In genomic region chr9:138217284-138217850, GRCh38 we compare ENCODE assay signal across 8 cellular contexts.
DNase-seq lines count a peak whose midpoint lies in the region; ATAC-seq and TF ChIP-seq lines count a peak whose summit lies in the region.
"Not testable (repeated sequence)": the region's sequence is repeated elsewhere in the genome, so short reads cannot be mapped to it uniquely, and the experiment has no call there.

No MANE protein-coding gene starts in this region.

- POLR2A ChIA-PET in WTC11 (lab: Charles Lee), result not testable (repeated sequence)

- not testable (repeated sequence) for H3K4me1 ChIP-seq in GM23338 (ENCODE audit: insufficient read depth); left lung

- H4K20me1 ChIP-seq in GM23338 (replicated peaks; ENCODE audit: insufficient read depth), result not testable (repeated sequence)

- peak overlapping the region; percentile 66; the same call in 1 of the 2 replicates for H2AFZ ChIP-seq in GM23338

- DNase-seq in CD1c-positive myeloid dendritic cell (ENCODE audit: extremely low spot score), result peak; percentile 1
- DNase-seq in GM23338 (ENCODE audit: low spot score); WTC11 (ENCODE audit: low spot score); type B pancreatic cell (ENCODE audit: extremely low spot score, unreplicated experiment): not testable (repeated sequence)
- peak; percentile 38 for DNase-seq in ecto neural progenitor cell (ENCODE audit: low spot score)
- DNase-seq in left ventricle myocardium superior, result peak; percentile 20
- peak in 1 of 2 donors; percentile 41 for DNase-seq in left lung
- peak; percentile 70 for DNase-seq in osteocyte (ENCODE audit: extremely low spot score, unreplicated experiment)

- not testable (repeated sequence) for TF ChIP-seq CTCF in GM23338 (conservative IDR thresholded peaks at IDR 0.05; ENCODE audit: low read depth in 2 of 2); WTC11 (IDR thresholded peaks at IDR 0.05); left lung (IDR thresholded peaks at IDR 0.05); osteocyte (IDR thresholded peaks at IDR 0.05); type B pancreatic cell (conservative IDR thresholded peaks at IDR 0.05)

- H3K36me3 ChIP-seq in GM23338 (ENCODE audit: insufficient read depth); left lung: not testable (repeated sequence)

- not testable (repeated sequence) for H3K9me3 ChIP-seq in left lung

- H3K4me2 ChIP-seq in GM23338, result not testable (repeated sequence)

- H3K36me3 Mint-ChIP-seq in GM23338 (ENCODE audit: low read depth); WTC11; osteocyte (ENCODE audit: unreplicated experiment); type B pancreatic cell: not testable (repeated sequence)

- not testable (repeated sequence) for H3K4me1 Mint-ChIP-seq in GM23338; WTC11; osteocyte (ENCODE audit: unreplicated experiment); type B pancreatic cell (ENCODE audit: unreplicated experiment)

- H3K27ac ChIP-seq in GM23338 (ENCODE audit: low read depth), result not testable (repeated sequence)
- peak overlapping the region in 1 of 2 donors; percentile 73 for H3K27ac ChIP-seq in left lung

- not testable (repeated sequence) for H3K27ac Mint-ChIP-seq in GM23338; osteocyte (ENCODE audit: unreplicated experiment); type B pancreatic cell
- peak overlapping the region; percentile 57 for H3K27ac Mint-ChIP-seq in WTC11

- H3K4me3 Mint-ChIP-seq in GM23338; WTC11; osteocyte (ENCODE audit: unreplicated experiment): not testable (repeated sequence)
- H3K4me3 Mint-ChIP-seq in type B pancreatic cell, result peak overlapping the region; percentile 26

- H3K27me3 Mint-ChIP-seq in GM23338 (ENCODE audit: insufficient read depth, low read depth, poor library complexity); WTC11 (ENCODE audit: low read depth); osteocyte (ENCODE audit: unreplicated experiment); type B pancreatic cell: not testable (repeated sequence)

- not testable (repeated sequence) for H3K9me3 Mint-ChIP-seq in GM23338; WTC11; osteocyte (ENCODE audit: unreplicated experiment); type B pancreatic cell

- not testable (repeated sequence) for H3K79me2 ChIP-seq in GM23338 (replicated peaks; ENCODE audit: insufficient read depth)

- not testable (repeated sequence) for H3K27me3 ChIP-seq in GM23338 (ENCODE audit: insufficient read depth); left lung

- not testable (repeated sequence) for H3F3A ChIP-seq in GM23338 (replicated peaks; ENCODE audit: low read depth)

- CTCF ChIA-PET in WTC11 (lab: Charles Lee), result not testable (repeated sequence)

- intact Hi-C loops in left ventricle myocardium superior (cut with micrococcal nuclease); left lung (cut with DNase I): not testable (repeated sequence)

- not testable (repeated sequence) for H3K9me2 ChIP-seq in GM23338 (ENCODE audit: insufficient read depth)

- not testable (repeated sequence) for H3K4me3 ChIP-seq in GM23338
- H3K4me3 ChIP-seq in left lung, result peak overlapping the region in 1 of 2 donors; percentile 30

- ATAC-seq in GM23338, result peak; percentile 3; the same call in 2 of the 3 replicates
- ATAC-seq in WTC11, result peak; percentile 3
- peak; percentile 29 for ATAC-seq in left ventricle myocardium superior
- peak; percentile 57 for ATAC-seq in left lung

Comparison
In these comparisons a context has a peak if more than half of its experiments do, and no peak if none do; other contexts are left out.
1. ATAC-seq: peak in every context shown above with its lines; median percentile 57 in left lung; 29 in left ventricle myocardium superior; 3 in GM23338; 3 in WTC11.